Comparison of ENCODE assay signal across 32 cellular contexts in the genomic region with DNA sequence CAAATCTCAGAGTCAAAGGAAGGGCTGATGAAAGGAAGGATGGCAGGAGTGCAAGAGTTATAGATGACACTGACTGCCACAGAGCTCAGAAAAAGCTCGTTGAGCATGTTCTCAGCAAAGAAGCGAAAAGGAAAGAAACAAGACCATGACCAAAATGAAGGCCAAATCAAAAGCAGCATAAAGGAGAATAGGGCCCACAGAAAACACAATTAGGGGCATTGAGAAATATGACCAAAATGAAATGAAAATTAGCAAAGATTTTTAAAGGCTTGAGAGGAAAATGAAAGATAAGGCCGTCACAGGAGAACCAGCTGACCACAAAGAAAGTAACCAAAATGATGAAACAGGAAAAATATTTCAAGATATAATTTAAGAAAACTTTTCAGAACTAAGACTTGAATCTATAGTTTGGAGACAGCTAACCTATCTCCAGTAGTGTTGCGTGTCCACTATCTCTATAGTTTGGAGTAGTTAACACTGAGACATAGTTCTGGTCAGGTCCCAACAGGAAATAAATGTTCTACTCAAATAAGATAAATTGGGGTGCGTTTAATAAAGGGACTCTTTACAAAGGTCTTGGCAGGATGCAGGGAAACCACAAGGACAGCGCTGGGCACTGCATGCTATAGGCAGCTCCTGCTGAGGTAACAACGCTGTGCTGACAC. TPM values are rescaled to one million over a fixed set of nuclear protein-coding genes. Genes with fewer than 3 reads are reported as not detected.
"Had no signal": no experiment of that assay in that cellular context is flagged by ENCODE, and none has a peak within 500 bp of the region (broad histone marks: within the 10 kb centered on the region; RNA-seq: fewer than 3 reads in every experiment).

No MANE protein-coding gene starts in this region.

- H3K27ac ChIP-seq: colonic mucosa, epithelial cell of prostate, esophagus squamous epithelium, gastrocnemius medialis, heart right ventricle, left lung, lower lobe of right lung had no signal

- DNase-seq: colonic mucosa; cortex of kidney; effector CD8-positive, alpha-beta T cell; effector memory CD8-positive, alpha-beta T cell; endodermal cell; erythroblast; esophagus squamous epithelium; foreskin fibroblast; foreskin melanocyte; gastrocnemius medialis; glutamatergic neuron; head of caudate nucleus; heart right ventricle; hippocampal formation; left cardiac atrium; left lung; left ventricle myocardium superior; lower lobe of right lung; mesendoderm; midbrain had no signal

- H3K27me3 ChIP-seq: colonic mucosa, esophagus squamous epithelium, gastrocnemius medialis, heart right ventricle, left lung had no signal

- H3K36me3 ChIP-seq: colonic mucosa, esophagus squamous epithelium, gastrocnemius medialis, heart right ventricle, left lung, lower lobe of right lung had no signal

- H3K4me3 ChIP-seq: colonic mucosa, esophagus squamous epithelium, gastrocnemius medialis, heart right ventricle, left lung, lower lobe of right lung had no signal

- H3K27ac Mint-ChIP-seq: dendritic cell treated with granulocyte-macrophage colony-stimulating factor and Interleukin-4, amounts not matched to agents 40 ng/mL and 50 ng/mL, for 4 days; effector memory CD8-positive, alpha-beta T cell; endodermal cell had no signal

- FAIRE-seq: endometrium, islet of Langerhans, keratinocyte had no signal

- ATAC-seq: effector memory CD8-positive, alpha-beta T cell; esophagus mucosa; gastrocnemius medialis; heart right ventricle; left cardiac atrium; left lung; left ventricle myocardium superior; lower lobe of right lung had no signal

- H3K4me1 ChIP-seq: colonic mucosa, esophagus squamous epithelium, gastrocnemius medialis, heart right ventricle, left lung, lower lobe of right lung had no signal

- H3K9me3 ChIP-seq: colonic mucosa, gastrocnemius medialis, lower lobe of right lung had no signal

RNA-seq across cellular contexts. Expression of a gene that starts 7.9 kb away (rescaled TPM):
- total RNA-seq: colonic mucosa, dermis microvascular lymphatic vessel endothelial cell, endodermal cell, esophagus mucosa, esophagus squamous epithelium, gastrocnemius medialis, glomerular endothelial cell, heart right ventricle, kidney epithelial cell, left cardiac atrium, left lung, left ventricle myocardium superior, lower leg skin, lower lobe of right lung, lung microvascular endothelial cell, mucosa of gallbladder had no signal
- polyA plus RNA-seq: heart right ventricle, keratinocyte had no signal
